Comparison of ENCODE assay signal across 1 cellular context in the genomic region with DNA sequence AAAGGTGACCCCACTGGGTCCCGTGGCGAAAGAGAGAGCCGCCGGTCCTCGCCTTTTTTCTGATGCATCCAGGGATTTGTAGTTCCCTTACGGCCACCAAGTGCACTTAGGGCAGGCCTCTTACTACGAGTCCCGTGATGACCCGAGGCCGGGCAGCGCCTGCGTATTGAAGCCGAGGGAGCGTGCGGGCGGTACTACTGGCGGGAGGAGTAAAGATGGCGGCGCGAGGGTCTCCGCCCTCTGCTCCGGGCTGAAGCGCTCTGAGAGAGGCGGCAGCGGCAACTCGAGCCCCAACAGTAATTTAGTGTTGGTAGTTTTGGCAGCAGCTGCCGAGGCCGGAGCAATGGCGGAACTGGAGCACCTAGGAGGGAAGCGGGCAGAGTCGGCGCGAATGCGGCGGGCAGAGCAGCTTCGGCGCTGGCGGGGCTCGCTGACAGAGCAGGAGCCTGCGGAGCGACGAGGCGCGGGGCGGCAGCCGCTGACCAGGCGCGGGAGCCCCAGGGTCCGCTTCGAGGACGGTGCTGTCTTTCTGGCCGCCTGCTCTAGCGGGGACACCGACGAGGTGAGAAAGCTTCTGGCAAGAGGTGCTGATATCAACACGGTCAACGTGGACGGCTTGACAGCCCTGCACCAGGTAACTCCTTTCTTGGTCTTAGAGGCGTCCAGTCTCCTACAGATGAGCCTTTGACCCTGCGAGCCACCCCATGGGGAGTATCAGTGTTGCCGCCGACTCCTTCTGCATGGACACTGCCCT.
TF ChIP-seq lines count a peak whose summit lies in the region.

A gene with protein sequence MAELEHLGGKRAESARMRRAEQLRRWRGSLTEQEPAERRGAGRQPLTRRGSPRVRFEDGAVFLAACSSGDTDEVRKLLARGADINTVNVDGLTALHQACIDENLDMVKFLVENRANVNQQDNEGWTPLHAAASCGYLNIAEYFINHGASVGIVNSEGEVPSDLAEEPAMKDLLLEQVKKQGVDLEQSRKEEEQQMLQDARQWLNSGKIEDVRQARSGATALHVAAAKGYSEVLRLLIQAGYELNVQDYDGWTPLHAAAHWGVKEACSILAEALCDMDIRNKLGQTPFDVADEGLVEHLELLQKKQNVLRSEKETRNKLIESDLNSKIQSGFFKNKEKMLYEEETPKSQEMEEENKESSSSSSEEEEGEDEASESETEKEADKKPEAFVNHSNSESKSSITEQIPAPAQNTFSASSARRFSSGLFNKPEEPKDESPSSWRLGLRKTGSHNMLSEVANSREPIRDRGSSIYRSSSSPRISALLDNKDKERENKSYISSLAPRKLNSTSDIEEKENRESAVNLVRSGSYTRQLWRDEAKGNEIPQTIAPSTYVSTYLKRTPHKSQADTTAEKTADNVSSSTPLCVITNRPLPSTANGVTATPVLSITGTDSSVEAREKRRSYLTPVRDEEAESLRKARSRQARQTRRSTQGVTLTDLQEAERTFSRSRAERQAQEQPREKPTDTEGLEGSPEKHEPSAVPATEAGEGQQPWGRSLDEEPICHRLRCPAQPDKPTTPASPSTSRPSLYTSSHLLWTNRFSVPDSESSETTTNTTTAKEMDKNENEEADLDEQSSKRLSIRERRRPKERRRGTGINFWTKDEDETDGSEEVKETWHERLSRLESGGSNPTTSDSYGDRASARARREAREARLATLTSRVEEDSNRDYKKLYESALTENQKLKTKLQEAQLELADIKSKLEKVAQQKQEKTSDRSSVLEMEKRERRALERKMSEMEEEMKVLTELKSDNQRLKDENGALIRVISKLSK (plus strand): TSS at position 191 of the 754 bp plus-strand sequence. CDS start 153 bp downstream, at position 344.

TF ChIP-seq in HEK293, 187 proteins besides CTCF, POLR2A, EP300 and RAD21 (continued from another document and continues in another):
- TF ChIP-seq, protein P1, sequence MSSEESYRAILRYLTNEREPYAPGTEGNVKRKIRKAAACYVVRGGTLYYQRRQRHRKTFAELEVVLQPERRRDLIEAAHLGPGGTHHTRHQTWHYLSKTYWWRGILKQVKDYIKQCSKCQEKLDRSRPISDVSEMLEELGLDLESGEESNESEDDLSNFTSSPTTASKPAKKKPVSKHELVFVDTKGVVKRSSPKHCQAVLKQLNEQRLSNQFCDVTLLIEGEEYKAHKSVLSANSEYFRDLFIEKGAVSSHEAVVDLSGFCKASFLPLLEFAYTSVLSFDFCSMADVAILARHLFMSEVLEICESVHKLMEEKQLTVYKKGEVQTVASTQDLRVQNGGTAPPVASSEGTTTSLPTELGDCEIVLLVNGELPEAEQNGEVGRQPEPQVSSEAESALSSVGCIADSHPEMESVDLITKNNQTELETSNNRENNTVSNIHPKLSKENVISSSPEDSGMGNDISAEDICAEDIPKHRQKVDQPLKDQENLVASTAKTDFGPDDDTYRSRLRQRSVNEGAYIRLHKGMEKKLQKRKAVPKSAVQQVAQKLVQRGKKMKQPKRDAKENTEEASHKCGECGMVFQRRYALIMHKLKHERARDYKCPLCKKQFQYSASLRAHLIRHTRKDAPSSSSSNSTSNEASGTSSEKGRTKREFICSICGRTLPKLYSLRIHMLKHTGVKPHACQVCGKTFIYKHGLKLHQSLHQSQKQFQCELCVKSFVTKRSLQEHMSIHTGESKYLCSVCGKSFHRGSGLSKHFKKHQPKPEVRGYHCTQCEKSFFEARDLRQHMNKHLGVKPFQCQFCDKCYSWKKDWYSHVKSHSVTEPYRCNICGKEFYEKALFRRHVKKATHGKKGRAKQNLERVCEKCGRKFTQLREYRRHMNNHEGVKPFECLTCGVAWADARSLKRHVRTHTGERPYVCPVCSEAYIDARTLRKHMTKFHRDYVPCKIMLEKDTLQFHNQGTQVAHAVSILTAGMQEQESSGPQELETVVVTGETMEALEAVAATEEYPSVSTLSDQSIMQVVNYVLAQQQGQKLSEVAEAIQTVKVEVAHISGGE (tag by site-specific recombination; conservative IDR thresholded peaks at IDR 0.05; ENCODE audit: low read depth): peak; percentile 77
- peak; percentile 68; the same call in 1 of the 2 replicates for TF ChIP-seq KLF7 (tag by site-specific recombination; IDR thresholded peaks at IDR 0.05; ENCODE audit: borderline replicate concordance)
- TF ChIP-seq ZNF837 (tag by site-specific recombination; IDR thresholded peaks at IDR 0.05): no peak
- peak; percentile 19; the same call in 1 of the 2 replicates for TF ChIP-seq ZNF146 (tag by site-specific recombination; IDR thresholded peaks at IDR 0.05)
- no peak for TF ChIP-seq ZNF776 (tag by site-specific recombination; IDR thresholded peaks at IDR 0.05; ENCODE audit: borderline replicate concordance)
- TF ChIP-seq ZFP37 (tag by site-specific recombination; IDR thresholded peaks at IDR 0.05): peak; percentile 75; the same call in 1 of the 2 replicates
- TF ChIP-seq ZNF404 (tag by site-specific recombination; IDR thresholded peaks at IDR 0.05): no peak
- TF ChIP-seq, protein P2, sequence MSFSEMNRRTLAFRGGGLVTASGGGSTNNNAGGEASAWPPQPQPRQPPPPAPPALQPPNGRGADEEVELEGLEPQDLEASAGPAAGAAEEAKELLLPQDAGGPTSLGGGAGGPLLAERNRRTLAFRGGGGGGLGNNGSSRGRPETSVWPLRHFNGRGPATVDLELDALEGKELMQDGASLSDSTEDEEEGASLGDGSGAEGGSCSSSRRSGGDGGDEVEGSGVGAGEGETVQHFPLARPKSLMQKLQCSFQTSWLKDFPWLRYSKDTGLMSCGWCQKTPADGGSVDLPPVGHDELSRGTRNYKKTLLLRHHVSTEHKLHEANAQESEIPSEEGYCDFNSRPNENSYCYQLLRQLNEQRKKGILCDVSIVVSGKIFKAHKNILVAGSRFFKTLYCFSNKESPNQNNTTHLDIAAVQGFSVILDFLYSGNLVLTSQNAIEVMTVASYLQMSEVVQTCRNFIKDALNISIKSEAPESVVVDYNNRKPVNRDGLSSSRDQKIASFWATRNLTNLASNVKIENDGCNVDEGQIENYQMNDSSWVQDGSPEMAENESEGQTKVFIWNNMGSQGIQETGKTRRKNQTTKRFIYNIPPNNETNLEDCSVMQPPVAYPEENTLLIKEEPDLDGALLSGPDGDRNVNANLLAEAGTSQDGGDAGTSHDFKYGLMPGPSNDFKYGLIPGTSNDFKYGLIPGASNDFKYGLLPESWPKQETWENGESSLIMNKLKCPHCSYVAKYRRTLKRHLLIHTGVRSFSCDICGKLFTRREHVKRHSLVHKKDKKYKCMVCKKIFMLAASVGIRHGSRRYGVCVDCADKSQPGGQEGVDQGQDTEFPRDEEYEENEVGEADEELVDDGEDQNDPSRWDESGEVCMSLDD (tag by site-specific recombination; IDR thresholded peaks at IDR 0.05): no peak
- no peak for TF ChIP-seq ZNF132 (tag by site-specific recombination; IDR thresholded peaks at IDR 0.05; ENCODE audit: borderline replicate concordance)
- no peak for TF ChIP-seq ZNF621 (tag by site-specific recombination; IDR thresholded peaks at IDR 0.05)
- peak; percentile 53; the same call in 1 of the 2 replicates for TF ChIP-seq ZNF660 (tag by site-specific recombination; IDR thresholded peaks at IDR 0.05)
- no peak for TF ChIP-seq ZNF112 (tag by site-specific recombination; IDR thresholded peaks at IDR 0.05)
- no peak; the same call in 1 of the 2 replicates for TF ChIP-seq MEIS1 (CRISPR knock-in tag; IDR thresholded peaks at IDR 0.05; ENCODE audit: borderline replicate concordance)
- TF ChIP-seq REPIN1 (tag by site-specific recombination; IDR thresholded peaks at IDR 0.05; ENCODE audit: low read depth): no peak
- no peak for TF ChIP-seq ZNF664 (tag by site-specific recombination; IDR thresholded peaks at IDR 0.05)
- peak; percentile 64; the same call in 1 of the 2 replicates for TF ChIP-seq ZNF2 (tag by site-specific recombination; IDR thresholded peaks at IDR 0.05)
- no peak for TF ChIP-seq ZSCAN16 (tag by site-specific recombination; IDR thresholded peaks at IDR 0.05)
- no peak for TF ChIP-seq ZNF239 (tag by site-specific recombination; IDR thresholded peaks at IDR 0.05)
- TF ChIP-seq ZNF274 (IDR thresholded peaks at IDR 0.05; ENCODE audit: low read length): no peak
- no peak for TF ChIP-seq ZNF274 (tag by site-specific recombination; IDR thresholded peaks at IDR 0.05; ENCODE audit: borderline replicate concordance)
- no peak for TF ChIP-seq ZNF114 (tag by site-specific recombination; IDR thresholded peaks at IDR 0.05)
- peak; percentile 94 for TF ChIP-seq ZBTB7A (tag by site-specific recombination; IDR thresholded peaks at IDR 0.05; ENCODE audit: low read depth)
- TF ChIP-seq ZNF394 (tag by site-specific recombination; IDR thresholded peaks at IDR 0.05; ENCODE audit: borderline replicate concordance): peak; percentile 60; the same call in 1 of the 2 replicates
- peak; percentile 68; the same call in 1 of the 2 replicates for TF ChIP-seq ZNF610 (tag by site-specific recombination; IDR thresholded peaks at IDR 0.05; ENCODE audit: borderline replicate concordance)
- TF ChIP-seq, protein P3, sequence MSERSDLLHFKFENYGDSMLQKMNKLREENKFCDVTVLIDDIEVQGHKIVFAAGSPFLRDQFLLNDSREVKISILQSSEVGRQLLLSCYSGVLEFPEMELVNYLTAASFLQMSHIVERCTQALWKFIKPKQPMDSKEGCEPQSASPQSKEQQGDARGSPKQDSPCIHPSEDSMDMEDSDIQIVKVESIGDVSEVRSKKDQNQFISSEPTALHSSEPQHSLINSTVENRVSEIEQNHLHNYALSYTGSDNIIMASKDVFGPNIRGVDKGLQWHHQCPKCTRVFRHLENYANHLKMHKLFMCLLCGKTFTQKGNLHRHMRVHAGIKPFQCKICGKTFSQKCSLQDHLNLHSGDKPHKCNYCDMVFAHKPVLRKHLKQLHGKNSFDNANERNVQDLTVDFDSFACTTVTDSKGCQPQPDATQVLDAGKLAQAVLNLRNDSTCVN (tag by site-specific recombination; optimal IDR thresholded peaks at IDR 0.05): peak; percentile 64
- TF ChIP-seq ZNF324 (tag by site-specific recombination; IDR thresholded peaks at IDR 0.05): no peak
- TF ChIP-seq ZNF184 (tag by site-specific recombination; IDR thresholded peaks at IDR 0.05): no peak
- TF ChIP-seq, protein P4, sequence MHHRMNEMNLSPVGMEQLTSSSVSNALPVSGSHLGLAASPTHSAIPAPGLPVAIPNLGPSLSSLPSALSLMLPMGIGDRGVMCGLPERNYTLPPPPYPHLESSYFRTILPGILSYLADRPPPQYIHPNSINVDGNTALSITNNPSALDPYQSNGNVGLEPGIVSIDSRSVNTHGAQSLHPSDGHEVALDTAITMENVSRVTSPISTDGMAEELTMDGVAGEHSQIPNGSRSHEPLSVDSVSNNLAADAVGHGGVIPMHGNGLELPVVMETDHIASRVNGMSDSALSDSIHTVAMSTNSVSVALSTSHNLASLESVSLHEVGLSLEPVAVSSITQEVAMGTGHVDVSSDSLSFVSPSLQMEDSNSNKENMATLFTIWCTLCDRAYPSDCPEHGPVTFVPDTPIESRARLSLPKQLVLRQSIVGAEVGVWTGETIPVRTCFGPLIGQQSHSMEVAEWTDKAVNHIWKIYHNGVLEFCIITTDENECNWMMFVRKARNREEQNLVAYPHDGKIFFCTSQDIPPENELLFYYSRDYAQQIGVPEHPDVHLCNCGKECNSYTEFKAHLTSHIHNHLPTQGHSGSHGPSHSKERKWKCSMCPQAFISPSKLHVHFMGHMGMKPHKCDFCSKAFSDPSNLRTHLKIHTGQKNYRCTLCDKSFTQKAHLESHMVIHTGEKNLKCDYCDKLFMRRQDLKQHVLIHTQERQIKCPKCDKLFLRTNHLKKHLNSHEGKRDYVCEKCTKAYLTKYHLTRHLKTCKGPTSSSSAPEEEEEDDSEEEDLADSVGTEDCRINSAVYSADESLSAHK (tag by site-specific recombination; IDR thresholded peaks at IDR 0.05): no peak
- TF ChIP-seq ZNF23 (tag by site-specific recombination; IDR thresholded peaks at IDR 0.05; ENCODE audit: borderline replicate concordance): no peak
- TF ChIP-seq ZNF701 (tag by site-specific recombination; IDR thresholded peaks at IDR 0.05): no peak
- TF ChIP-seq, protein P5, sequence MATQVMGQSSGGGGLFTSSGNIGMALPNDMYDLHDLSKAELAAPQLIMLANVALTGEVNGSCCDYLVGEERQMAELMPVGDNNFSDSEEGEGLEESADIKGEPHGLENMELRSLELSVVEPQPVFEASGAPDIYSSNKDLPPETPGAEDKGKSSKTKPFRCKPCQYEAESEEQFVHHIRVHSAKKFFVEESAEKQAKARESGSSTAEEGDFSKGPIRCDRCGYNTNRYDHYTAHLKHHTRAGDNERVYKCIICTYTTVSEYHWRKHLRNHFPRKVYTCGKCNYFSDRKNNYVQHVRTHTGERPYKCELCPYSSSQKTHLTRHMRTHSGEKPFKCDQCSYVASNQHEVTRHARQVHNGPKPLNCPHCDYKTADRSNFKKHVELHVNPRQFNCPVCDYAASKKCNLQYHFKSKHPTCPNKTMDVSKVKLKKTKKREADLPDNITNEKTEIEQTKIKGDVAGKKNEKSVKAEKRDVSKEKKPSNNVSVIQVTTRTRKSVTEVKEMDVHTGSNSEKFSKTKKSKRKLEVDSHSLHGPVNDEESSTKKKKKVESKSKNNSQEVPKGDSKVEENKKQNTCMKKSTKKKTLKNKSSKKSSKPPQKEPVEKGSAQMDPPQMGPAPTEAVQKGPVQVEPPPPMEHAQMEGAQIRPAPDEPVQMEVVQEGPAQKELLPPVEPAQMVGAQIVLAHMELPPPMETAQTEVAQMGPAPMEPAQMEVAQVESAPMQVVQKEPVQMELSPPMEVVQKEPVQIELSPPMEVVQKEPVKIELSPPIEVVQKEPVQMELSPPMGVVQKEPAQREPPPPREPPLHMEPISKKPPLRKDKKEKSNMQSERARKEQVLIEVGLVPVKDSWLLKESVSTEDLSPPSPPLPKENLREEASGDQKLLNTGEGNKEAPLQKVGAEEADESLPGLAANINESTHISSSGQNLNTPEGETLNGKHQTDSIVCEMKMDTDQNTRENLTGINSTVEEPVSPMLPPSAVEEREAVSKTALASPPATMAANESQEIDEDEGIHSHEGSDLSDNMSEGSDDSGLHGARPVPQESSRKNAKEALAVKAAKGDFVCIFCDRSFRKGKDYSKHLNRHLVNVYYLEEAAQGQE (tag by site-specific recombination; IDR thresholded peaks at IDR 0.05): peak; percentile 38; the same call in 1 of the 2 replicates
- peak; percentile 90 for TF ChIP-seq ZBTB8A (tag by site-specific recombination; IDR thresholded peaks at IDR 0.05)
- TF ChIP-seq YY2 (tag by site-specific recombination; IDR thresholded peaks at IDR 0.05): peak; percentile 89
- no peak for TF ChIP-seq HOXA7 (CRISPR knock-in tag; IDR thresholded peaks at IDR 0.05; ENCODE audit: borderline replicate concordance)
- TF ChIP-seq ZNF341 (tag by site-specific recombination; IDR thresholded peaks at IDR 0.05; ENCODE audit: low read depth): no peak
- peak; percentile 49; the same call in 1 of the 2 replicates for TF ChIP-seq TRIM28 (IDR thresholded peaks at IDR 0.05; ENCODE audit: borderline replicate concordance, low read length)
- no peak for TF ChIP-seq ZNF350 (tag by site-specific recombination; IDR thresholded peaks at IDR 0.05)
- TF ChIP-seq, protein P6, sequence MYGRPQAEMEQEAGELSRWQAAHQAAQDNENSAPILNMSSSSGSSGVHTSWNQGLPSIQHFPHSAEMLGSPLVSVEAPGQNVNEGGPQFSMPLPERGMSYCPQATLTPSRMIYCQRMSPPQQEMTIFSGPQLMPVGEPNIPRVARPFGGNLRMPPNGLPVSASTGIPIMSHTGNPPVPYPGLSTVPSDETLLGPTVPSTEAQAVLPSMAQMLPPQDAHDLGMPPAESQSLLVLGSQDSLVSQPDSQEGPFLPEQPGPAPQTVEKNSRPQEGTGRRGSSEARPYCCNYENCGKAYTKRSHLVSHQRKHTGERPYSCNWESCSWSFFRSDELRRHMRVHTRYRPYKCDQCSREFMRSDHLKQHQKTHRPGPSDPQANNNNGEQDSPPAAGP (tag by site-specific recombination; IDR thresholded peaks at IDR 0.05): peak; percentile 75; the same call in 1 of the 2 replicates
- peak; percentile 54 for TF ChIP-seq FEZF1 (tag by site-specific recombination; IDR thresholded peaks at IDR 0.05)
- TF ChIP-seq ZNF138 (tag by site-specific recombination; IDR thresholded peaks at IDR 0.05; ENCODE audit: borderline replicate concordance): no peak
- no peak for TF ChIP-seq ZNF416 (tag by site-specific recombination; IDR thresholded peaks at IDR 0.05)
- peak; percentile 92 for TF ChIP-seq GLIS1 (tag by site-specific recombination; IDR thresholded peaks at IDR 0.05)
